9 cellular contexts compared by ENCODE assay signal in the genomic region with DNA sequence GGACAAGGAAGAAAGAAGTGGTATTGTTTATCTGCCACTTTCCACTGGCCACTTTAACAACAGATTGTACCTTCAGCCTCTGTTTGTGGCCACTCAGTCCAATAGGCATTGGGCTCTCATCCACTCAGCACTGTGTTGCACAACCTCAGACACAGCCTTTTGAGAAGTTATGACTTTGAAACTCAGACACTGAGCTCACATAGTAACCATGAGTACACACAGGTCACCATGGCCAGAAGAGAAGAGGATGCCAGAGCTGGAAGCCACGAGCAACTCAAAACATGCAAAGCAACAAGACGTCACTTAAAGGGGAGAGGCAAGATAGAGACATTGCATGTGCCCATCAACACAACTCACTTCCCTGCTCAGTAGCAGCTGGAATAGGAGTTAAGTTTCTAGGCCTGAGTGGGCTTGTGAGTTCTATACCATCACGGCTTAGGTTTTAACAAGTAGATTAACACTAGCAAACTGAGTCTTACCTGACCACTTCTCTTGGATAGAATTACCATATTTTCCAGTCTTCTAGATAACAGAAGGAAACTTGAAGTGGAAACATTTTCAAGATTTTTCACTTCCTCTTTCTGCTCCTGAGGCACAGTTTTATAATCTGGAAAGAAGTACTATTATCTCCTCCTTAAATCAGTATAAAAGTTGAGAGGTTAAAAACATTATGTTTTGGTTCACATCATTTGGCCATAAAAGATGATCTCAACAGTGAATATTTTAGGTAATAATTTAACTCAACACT.
DNase-seq lines count a peak whose midpoint lies in the region; ATAC-seq and TF ChIP-seq lines count a peak whose summit lies in the region.
"Had no signal": no experiment of that assay in that cellular context is flagged by ENCODE, and none has a peak within 500 bp of the region (broad histone marks: within the 10 kb centered on the region; RNA-seq: fewer than 3 reads in every experiment).

No MANE protein-coding gene starts in this region.

- no peak for TF ChIP-seq CTCF in right atrium auricular region (IDR thresholded peaks at IDR 0.05)
- no peak for TF ChIP-seq CTCF in upper lobe of left lung (IDR thresholded peaks at IDR 0.05)

- no peak for ATAC-seq in activated T-cell treated with anti-CD3 and anti-CD28 coated beads, Interleukin-2, amount 50 U/mL, for 4 hours
- peak; percentile 90 to 96 for ATAC-seq in upper lobe of left lung (ENCODE audit: low FRiP score in 2 of 2)

- H3K4me3 ChIP-seq in right atrium auricular region (no peak overlapping the region), upper lobe of left lung (no peak overlapping the region)

- H3K27ac ChIP-seq in right atrium auricular region (peak overlapping the region; percentile 35 to 54), upper lobe of left lung (no peak overlapping the region)

- H3K27ac Mint-ChIP-seq in activated T-cell treated with anti-CD3 and anti-CD28 coated beads, Interleukin-2, amount 50 U/mL, for 24 hours: peak overlapping the region; percentile 61
- H3K27ac Mint-ChIP-seq in activated T-helper 2 cell treated with anti-CD3 and anti-CD28 coated beads, Interferon-gamma antibody, Interleukin-2, Interleukin-4, amounts not matched to agents 10 μg/mL and 5 μg/mL and 100 μg/mL, durations not matched to agents 14 hours and 24 hours and 36 hours: peak overlapping the region; percentile 38
- H3K27ac Mint-ChIP-seq: activated naive CD4-positive, alpha-beta T cell treated with anti-CD3 and anti-CD28 coated beads, Interleukin-2, amount 50 U/mL, for 24 hours had no signal

- no peak overlapping the region for H3K4me3 Mint-ChIP-seq in activated T-cell treated with anti-CD3 and anti-CD28 coated beads, Interleukin-2, amount 50 U/mL, for 24 hours
- H3K4me3 Mint-ChIP-seq in activated T-cell treated with anti-CD3 and anti-CD28 coated beads, Interleukin-2, amount 50 U/mL, for 4 hours: no peak overlapping the region
- no peak overlapping the region for H3K4me3 Mint-ChIP-seq in activated T-helper 2 cell treated with anti-CD3 and anti-CD28 coated beads, Interferon-gamma antibody, Interleukin-2, Interleukin-4, amounts not matched to agents 10 μg/mL and 5 μg/mL and 100 μg/mL, durations not matched to agents 14 hours and 24 hours and 36 hours (ENCODE audit: low read depth)
- H3K4me3 Mint-ChIP-seq: activated naive CD4-positive, alpha-beta T cell treated with anti-CD3 and anti-CD28 coated beads, Interleukin-2, amount 50 U/mL, for 24 hours had no signal

- H3K36me3 ChIP-seq in right atrium auricular region (no peaks in the 10 kb centered on the region), upper lobe of left lung (no peaks in the 10 kb centered on the region)

- peaks cover 6% of the 10 kb centered on the region for H3K9me3 Mint-ChIP-seq in activated T-cell treated with anti-CD3 and anti-CD28 coated beads, Interleukin-2, amount 50 U/mL, for 24 hours
- H3K9me3 Mint-ChIP-seq in activated T-cell treated with anti-CD3 and anti-CD28 coated beads, Interleukin-2, amount 50 U/mL, for 4 hours: peaks cover 14% of the 10 kb centered on the region
- H3K9me3 Mint-ChIP-seq in activated T-helper 2 cell treated with anti-CD3 and anti-CD28 coated beads, Interferon-gamma antibody, Interleukin-2, Interleukin-4, amounts not matched to agents 10 μg/mL and 5 μg/mL and 100 μg/mL, durations not matched to agents 14 hours and 24 hours and 36 hours: peaks cover 23% of the 10 kb centered on the region
- H3K9me3 Mint-ChIP-seq: activated naive CD4-positive, alpha-beta T cell treated with anti-CD3 and anti-CD28 coated beads, Interleukin-2, amount 50 U/mL, for 24 hours had no signal

- 56 to 65% methylated on average over 3 of the region's 3 CpGs for WGBS in upper lobe of left lung, 2 donors

- H3K9me3 ChIP-seq in right atrium auricular region (peaks cover 0 to 9% of the 10 kb centered on the region in 2 donors), upper lobe of left lung (peaks cover 0 to 13% (median 5%) of the 10 kb centered on the region in 4 donors)

- H3K36me3 Mint-ChIP-seq in activated T-cell treated with anti-CD3 and anti-CD28 coated beads, Interleukin-2, amount 50 U/mL, for 24 hours (ENCODE audit: low read depth): no peaks in the 10 kb centered on the region
- no peaks in the 10 kb centered on the region for H3K36me3 Mint-ChIP-seq in activated T-cell treated with anti-CD3 and anti-CD28 coated beads, Interleukin-2, amount 50 U/mL, for 4 hours (ENCODE audit: insufficient read depth)
- H3K36me3 Mint-ChIP-seq in activated T-helper 2 cell treated with anti-CD3 and anti-CD28 coated beads, Interferon-gamma antibody, Interleukin-2, Interleukin-4, amounts not matched to agents 10 μg/mL and 5 μg/mL and 100 μg/mL, durations not matched to agents 14 hours and 24 hours and 36 hours (ENCODE audit: low read depth): peaks cover 4% of the 10 kb centered on the region
- H3K36me3 Mint-ChIP-seq: activated naive CD4-positive, alpha-beta T cell treated with anti-CD3 and anti-CD28 coated beads, Interleukin-2, amount 50 U/mL, for 24 hours had no signal

- H3K27me3 ChIP-seq in right atrium auricular region (no peaks in the 10 kb centered on the region), upper lobe of left lung (no peaks in the 10 kb centered on the region)

- TF ChIP-seq POLR2A in upper lobe of left lung (IDR thresholded peaks at IDR 0.05): no peak

- no peaks in the 10 kb centered on the region for H3K4me1 ChIP-seq in right atrium auricular region
- no peaks in the 10 kb centered on the region for H3K4me1 ChIP-seq in upper lobe of left lung

- no peak for TF ChIP-seq EP300 in upper lobe of left lung (IDR thresholded peaks at IDR 0.05)

- peaks cover 25% of the 10 kb centered on the region for H3K4me1 Mint-ChIP-seq in activated T-cell treated with anti-CD3 and anti-CD28 coated beads, Interleukin-2, amount 50 U/mL, for 24 hours (ENCODE audit: low read depth)
- peaks cover 4% of the 10 kb centered on the region for H3K4me1 Mint-ChIP-seq in activated T-cell treated with anti-CD3 and anti-CD28 coated beads, Interleukin-2, amount 50 U/mL, for 4 hours (ENCODE audit: low read depth)
- H3K4me1 Mint-ChIP-seq in activated T-helper 2 cell treated with anti-CD3 and anti-CD28 coated beads, Interferon-gamma antibody, Interleukin-2, Interleukin-4, amounts not matched to agents 10 μg/mL and 5 μg/mL and 100 μg/mL, durations not matched to agents 14 hours and 24 hours and 36 hours (ENCODE audit: low read depth): peaks cover 7% of the 10 kb centered on the region

- DNase-seq in activated T-cell treated with anti-CD3 and anti-CD28 coated beads, Interleukin-2, amount 50 U/mL, for 24 hours: no peak
- DNase-seq in activated T-cell treated with anti-CD3 and anti-CD28 coated beads, Interleukin-2, amount 50 U/mL, for 4 hours: no peak
- no peak for DNase-seq in activated T-helper 2 cell treated with anti-CD3 and anti-CD28 coated beads, Interferon-gamma antibody, Interleukin-2, Interleukin-4, amounts not matched to agents 10 μg/mL and 5 μg/mL and 100 μg/mL, durations not matched to agents 14 hours and 24 hours and 36 hours (ENCODE audit: low spot score)
- DNase-seq in right atrium auricular region (ENCODE audit: low spot score) (peak; percentile 88), upper lobe of left lung (peak in 1 of 2 donors; percentile 43), GM19240 (ENCODE audit: insufficient read length, low spot score) (no peak), NCI-H2171 (lab: John Stamatoyannopoulos, UW) (no peak), NCI-H1694 (lab: John Stamatoyannopoulos, UW) (no peak)

- no peaks in the 10 kb centered on the region for H3K27me3 Mint-ChIP-seq in activated T-cell treated with anti-CD3 and anti-CD28 coated beads, Interleukin-2, amount 50 U/mL, for 24 hours
- H3K27me3 Mint-ChIP-seq in activated T-cell treated with anti-CD3 and anti-CD28 coated beads, Interleukin-2, amount 50 U/mL, for 4 hours (ENCODE audit: low read depth): no peaks in the 10 kb centered on the region
- H3K27me3 Mint-ChIP-seq in activated T-helper 2 cell treated with anti-CD3 and anti-CD28 coated beads, Interferon-gamma antibody, Interleukin-2, Interleukin-4, amounts not matched to agents 10 μg/mL and 5 μg/mL and 100 μg/mL, durations not matched to agents 14 hours and 24 hours and 36 hours (ENCODE audit: low read depth): no peaks in the 10 kb centered on the region
- H3K27me3 Mint-ChIP-seq: activated naive CD4-positive, alpha-beta T cell treated with anti-CD3 and anti-CD28 coated beads, Interleukin-2, amount 50 U/mL, for 24 hours had no signal

- intact Hi-C loops in activated T-helper 2 cell treated with anti-CD3 and anti-CD28 coated beads, Interferon-gamma antibody, Interleukin-2, Interleukin-4, amounts not matched to agents 10 μg/mL and 5 μg/mL and 100 μg/mL, durations not matched to agents 14 hours and 24 hours and 36 hours (cut with micrococcal nuclease): no loop called here

Comparison
In these comparisons a context has a peak if more than half of its experiments do, and no peak if none do; other contexts are left out.
1. ATAC-seq: peak in upper lobe of left lung (2 of 2); none in activated T-cell treated with anti-CD3 and anti-CD28 coated beads, Interleukin-2, amount 50 U/mL, for 4 hours (0 of 2).
2. H3K27ac ChIP-seq: peak in right atrium auricular region (2 of 2); none in upper lobe of left lung (0 of 4).